Comparison of ENCODE assay signal across 14 cellular contexts in the genomic region with DNA sequence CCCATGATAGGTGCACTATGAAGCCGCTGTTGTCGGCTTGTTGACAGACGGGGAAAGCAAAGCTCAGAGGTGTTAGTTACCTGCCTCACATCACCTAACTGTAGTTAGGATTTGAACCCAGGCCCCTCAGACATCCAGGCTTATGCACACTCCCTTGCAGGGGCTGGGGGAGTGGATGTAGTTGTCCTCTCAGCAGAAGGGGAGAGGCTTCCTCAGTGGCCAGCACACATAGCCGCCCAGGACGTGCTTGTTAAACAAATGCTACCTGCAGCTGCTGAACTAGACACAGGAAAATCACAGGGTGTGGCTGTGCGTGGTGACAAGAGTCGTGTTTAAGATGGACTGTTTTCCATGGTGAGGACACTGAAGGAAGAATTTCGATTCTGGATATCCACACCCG. TPM values are rescaled to one million over a fixed set of nuclear protein-coding genes. Genes with fewer than 3 reads are reported as not detected.
A peak's percentile ranks its signal among the peaks of the same experiment; 100 is the strongest.
DNase-seq lines count a peak whose midpoint lies in the region; ATAC-seq and TF ChIP-seq lines count a peak whose summit lies in the region.
"Had no signal": no experiment of that assay in that cellular context is flagged by ENCODE, and none has a peak within 500 bp of the region (broad histone marks: within the 10 kb centered on the region; RNA-seq: fewer than 3 reads in every experiment).

No MANE protein-coding gene starts in this region.

- H3K4me3 ChIP-seq in endodermal cell (ENCODE audit: low read length) (no peak overlapping the region), ovary (no peak overlapping the region)

- H3K9ac ChIP-seq in endodermal cell (ENCODE audit: extremely low read depth, low read length, poor library complexity, severe bottlenecking): no peak overlapping the region

- peaks cover 77% of the 10 kb centered on the region for H3K36me3 Mint-ChIP-seq in endodermal cell (ENCODE audit: low read depth)
- H3K36me3 Mint-ChIP-seq: CD4-positive, CD25-positive, alpha-beta regulatory T cell had no signal

- no peaks in the 10 kb centered on the region for H3K9me3 ChIP-seq in endodermal cell (ENCODE audit: control insufficient read depth, low read length)
- no peaks in the 10 kb centered on the region for H3K9me3 ChIP-seq in ovary

- peaks cover 92% of the 10 kb centered on the region for H3K36me3 ChIP-seq in endodermal cell (ENCODE audit: control insufficient read depth, insufficient read depth, low read length)
- no peaks in the 10 kb centered on the region for H3K36me3 ChIP-seq in ovary

- peaks cover 5% of the 10 kb centered on the region for H3K4me1 ChIP-seq in endodermal cell (ENCODE audit: control insufficient read depth, insufficient read depth, low read length)
- peaks cover 18% of the 10 kb centered on the region for H3K4me1 ChIP-seq in ovary (ENCODE audit: insufficient read depth)

- H3K27ac Mint-ChIP-seq in endodermal cell: peak overlapping the region; percentile 60
- H3K27ac Mint-ChIP-seq: CD4-positive, CD25-positive, alpha-beta regulatory T cell had no signal

- no peak for TF ChIP-seq POLR2A in ovary (IDR thresholded peaks at IDR 0.05)

- no peak overlapping the region for H3K4me3 Mint-ChIP-seq in endodermal cell
- H3K4me3 Mint-ChIP-seq: CD4-positive, CD25-positive, alpha-beta regulatory T cell had no signal

- H3K9me3 Mint-ChIP-seq in endodermal cell: no peaks in the 10 kb centered on the region
- H3K9me3 Mint-ChIP-seq: CD4-positive, CD25-positive, alpha-beta regulatory T cell had no signal

- no peak overlapping the region for H3K27ac ChIP-seq in endodermal cell (ENCODE audit: low read depth, low read length)
- H3K27ac ChIP-seq in ovary: peak overlapping the region in 1 of 2 donors; percentile 71

- intact Hi-C loops in ovary (cut with DNase I): no loop called here

- TF ChIP-seq CTCF in endodermal cell (conservative IDR thresholded peaks at IDR 0.05) (no peak), ovary (IDR thresholded peaks at IDR 0.05) (no peak)

- peak; percentile 24 for DNase-seq in COR-L47 (lab: John Stamatoyannopoulos, UW)
- DNase-seq in NCI-H748 treated with DMSO at 0.1 percent for 48 hours (lab: John Stamatoyannopoulos, UW): peak; percentile 15
- DNase-seq in endodermal cell: no peak
- DNase-seq in ovary: peak in 3 of 5 donors; percentile 23 to 40 (median 32)
- no peak for DNase-seq in occipital lobe (lab: John Stamatoyannopoulos, UW)
- no peak for DNase-seq in NCI-H187 treated with DMSO at 0.1 percent for 48 hours (lab: John Stamatoyannopoulos, UW)
- DNase-seq: AML-193; CD4-positive, CD25-positive, alpha-beta regulatory T cell; DMS79; NCI-H1694 had no signal

- no peak for TF ChIP-seq EP300 in ovary (IDR thresholded peaks at IDR 0.05)

- peaks cover 27% of the 10 kb centered on the region for H3K4me1 Mint-ChIP-seq in endodermal cell
- H3K4me1 Mint-ChIP-seq: CD4-positive, CD25-positive, alpha-beta regulatory T cell had no signal

- ATAC-seq in HG02642 (IDR thresholded peaks at IDR 0.05; ENCODE audit: poor library complexity, unreplicated experiment) (no peak), HG02973 (IDR thresholded peaks at IDR 0.05; ENCODE audit: unreplicated experiment) (no peak)
- ATAC-seq: HCT116 had no signal

- no peaks in the 10 kb centered on the region for H3K27me3 ChIP-seq in endodermal cell (ENCODE audit: control insufficient read depth, insufficient read depth, low read length, poor library complexity, severe bottlenecking)
- H3K27me3 ChIP-seq in ovary: no peaks in the 10 kb centered on the region

- 93 to 96% methylated on average over 9 of the region's 9 CpGs for WGBS in endodermal cell (ENCODE audit: insufficient coverage in 1 of 2, insufficient read length in 1 of 2), 2 experiments
- WGBS in ovary, 3 donors: 43 to 65% (median 48%) methylated on average over 9 of the region's 9 CpGs

- no peaks in the 10 kb centered on the region for H3K27me3 Mint-ChIP-seq in endodermal cell (ENCODE audit: insufficient read depth)

RNA-seq across cellular contexts. Expression of gene GREB1, which starts 39.2 kb away (rescaled TPM):
- total RNA-seq in endodermal cell (100 to 1,000 TPM in 1 of 2 donors, 10 to 100 TPM in 1; 86.4 to 106 TPM), ovary (100 to 1,000 TPM; 219 to 723 (median 335) TPM), occipital lobe (1.4 TPM)
- polyA plus RNA-seq in endodermal cell (2013, experiment 1 of 2): 37.0 TPM
- polyA plus RNA-seq in endodermal cell (2013, experiment 2 of 2): 37.3 TPM
- polyA plus RNA-seq in ovary: 100 to 1,000 TPM; 104 to 228 TPM
- total RNA-seq: HT-29 had no signal

Comparison
In these comparisons a context has a peak if more than half of its experiments do, and no peak if none do; other contexts are left out.
1. DNase-seq: peak in COR-L47 (single experiment), NCI-H748 treated with DMSO at 0.1 percent for 48 hours (single experiment) and ovary (3 of 5); none in endodermal cell (single experiment), occipital lobe (single experiment) and NCI-H187 treated with DMSO at 0.1 percent for 48 hours (single experiment).
2. RNA of gene GREB1, which starts 39.2 kb away (total RNA-seq): 219 to 723 TPM in ovary and 86.4 to 106 TPM in endodermal cell; 1.4 TPM in occipital lobe (single experiment); every median in the first group is over 10 times any median in the second.